Comparison of ENCODE assay signal across 8 cellular contexts in the genomic region with DNA sequence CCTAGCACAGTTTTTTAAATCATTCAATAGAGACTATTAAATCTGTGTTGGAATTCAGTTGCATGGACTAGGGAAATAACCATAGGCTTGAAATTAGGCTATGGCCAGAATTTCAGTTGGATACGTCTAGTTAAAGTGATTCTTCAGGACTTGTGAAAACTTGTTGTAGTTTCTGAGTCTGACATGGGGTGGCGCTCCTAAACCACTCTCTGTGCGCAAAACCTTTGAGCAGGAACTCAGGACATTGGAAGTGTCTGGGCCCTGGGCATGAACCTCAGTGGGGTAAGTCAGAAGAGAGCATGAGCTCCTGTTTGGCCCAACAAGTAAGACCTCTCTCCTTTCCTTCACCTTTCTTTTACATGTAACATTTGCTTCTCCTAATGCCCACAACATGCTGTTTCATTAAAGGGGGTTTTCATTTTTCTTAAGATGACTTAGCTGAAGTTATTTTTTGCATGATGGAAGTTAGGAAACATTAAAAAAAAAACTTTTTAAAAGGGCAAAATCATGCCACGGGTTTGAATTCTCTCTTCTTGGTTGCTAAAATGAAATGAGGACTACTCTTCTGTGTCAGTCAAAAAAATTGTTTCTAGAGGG. TPM values are rescaled to one million over a fixed set of nuclear protein-coding genes. Genes with fewer than 3 reads are reported as not detected.
DNase-seq lines count a peak whose midpoint lies in the region; ATAC-seq and TF ChIP-seq lines count a peak whose summit lies in the region.

No MANE protein-coding gene starts in this region.

- H3K27ac ChIP-seq in 22Rv1 (no peak overlapping the region), parathyroid adenoma (no peak overlapping the region)

- H3K9me3 ChIP-seq in parathyroid adenoma (ENCODE audit: control insufficient read depth, low read length), result no peaks in the 10 kb centered on the region

- no peak overlapping the region for H3K9ac ChIP-seq in parathyroid adenoma

- no peaks in the 10 kb centered on the region for H3K79me2 ChIP-seq in parathyroid adenoma

- H3K4me1 ChIP-seq in parathyroid adenoma, result no peaks in the 10 kb centered on the region

- H3K4me3 ChIP-seq in fibroblast of villous mesenchyme (ENCODE audit: low read depth, low read length) (no peak overlapping the region), parathyroid adenoma (ENCODE audit: low read depth, low read length) (no peak overlapping the region)

- TF ChIP-seq CTCF in 22Rv1 (IDR thresholded peaks at IDR 0.05), result peak; percentile 87
- peak; percentile 83 for TF ChIP-seq CTCF in fibroblast of villous mesenchyme (IDR thresholded peaks at IDR 0.05; ENCODE audit: insufficient read depth, low read depth, low read length)
- TF ChIP-seq CTCF in parathyroid adenoma (IDR thresholded peaks at IDR 0.05), result peak; percentile 20

- no peak overlapping the region for H2AFZ ChIP-seq in parathyroid adenoma

- DNase-seq in ELR (ENCODE audit: low read depth), result peak; percentile 82
- peak; percentile 55 for DNase-seq in NCI-H1105 treated with DMSO at 0.1 percent for 48 hours (lab: John Stamatoyannopoulos, UW)
- peak; percentile 35 for DNase-seq in T1000 (lab: John Stamatoyannopoulos, UW)
- peak; percentile 77 for DNase-seq in fibroblast of villous mesenchyme (ENCODE audit: low read depth)

- H3K27me3 ChIP-seq in parathyroid adenoma (ENCODE audit: control insufficient read depth, insufficient read depth, low read length), result no peaks in the 10 kb centered on the region

- H3K36me3 ChIP-seq in parathyroid adenoma (ENCODE audit: control insufficient read depth, insufficient read depth, low read length), result no peaks in the 10 kb centered on the region

- H3K4me2 ChIP-seq in parathyroid adenoma (ENCODE audit: low read length), result no peak overlapping the region

- ATAC-seq in GM18517 (IDR thresholded peaks at IDR 0.05; ENCODE audit: unreplicated experiment) (no peak), HG03457 (IDR thresholded peaks at IDR 0.05; ENCODE audit: unreplicated experiment) (no peak)

RNA-seq across cellular contexts. Expression of a gene that starts 17.1 kb away (rescaled TPM):
- total RNA-seq in fibroblast of villous mesenchyme, result 0.43 TPM in 1 of 2 replicates, not detected in the other

Comparison
In these comparisons a context has a peak if more than half of its experiments do, and no peak if none do; other contexts are left out.
1. CTCF ChIP-seq: peak in every context shown above with its lines; median percentile 87 in 22Rv1; 83 in fibroblast of villous mesenchyme; 20 in parathyroid adenoma.